In the genomic region with DNA sequence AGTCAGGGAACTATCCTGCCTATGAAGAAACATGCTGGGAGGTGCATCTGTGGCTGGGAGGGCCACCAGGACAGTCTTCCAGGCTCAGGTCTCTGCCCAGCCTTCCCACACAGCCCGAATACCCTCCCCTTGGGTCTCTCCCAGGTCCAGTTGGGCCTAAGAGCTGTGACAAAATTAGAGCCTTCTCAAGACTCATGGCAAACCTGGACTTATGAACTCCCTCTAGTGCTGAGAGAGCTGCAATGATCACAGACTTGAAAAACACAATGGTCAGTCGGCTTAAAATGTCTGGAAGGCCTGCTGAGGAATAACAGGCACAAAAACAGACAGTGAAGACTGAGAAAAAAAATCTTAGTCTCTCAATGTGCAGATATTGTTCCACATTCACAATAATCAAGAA, we compare ENCODE assay signal across 12 cellular contexts.
"Had no signal": no experiment of that assay in that cellular context is flagged by ENCODE, and none has a peak within 500 bp of the region (broad histone marks: within the 10 kb centered on the region; RNA-seq: fewer than 3 reads in every experiment).

No MANE protein-coding gene starts in this region.

- H3K27ac Mint-ChIP-seq: activated CD4-positive, alpha-beta memory T cell treated with anti-CD3 and anti-CD28 coated beads, Interleukin-2, amount 10 ng/mL, durations not matched to agents 7 days and 5 days; activated CD8-positive, alpha-beta memory T cell treated with anti-CD3 and anti-CD28 coated beads, Interleukin-2, amount 10 ng/mL, durations not matched to agents 7 days and 5 days; activated naive CD8-positive, alpha-beta T cell; natural killer cell treated with Interleukin-12 subunit alpha and Interleukin-12 subunit beta and Interleukin-15 and Interleukin-18, amount 100 ng/mL, for 72 hours; stimulated activated naive B cell treated with anti-CD40 and anti-IgM and Interleukin-4, amounts not matched to agents 10 μg/mL and 1 μg/mL and 100 μg/mL, for 72 hours had no signal

- H3K36me3 Mint-ChIP-seq: activated CD8-positive, alpha-beta memory T cell treated with anti-CD3 and anti-CD28 coated beads, Interleukin-2, amount 10 ng/mL, durations not matched to agents 7 days and 5 days; activated naive CD8-positive, alpha-beta T cell; stimulated activated naive B cell treated with anti-CD40 and anti-IgM and Interleukin-4, amounts not matched to agents 10 μg/mL and 1 μg/mL and 100 μg/mL, for 72 hours had no signal

- H3K27me3 ChIP-seq: dorsolateral prefrontal cortex, upper lobe of right lung had no signal

- H3K4me3 Mint-ChIP-seq: activated CD4-positive, alpha-beta memory T cell treated with anti-CD3 and anti-CD28 coated beads, Interleukin-2, amount 10 ng/mL, durations not matched to agents 7 days and 5 days; activated CD8-positive, alpha-beta memory T cell treated with anti-CD3 and anti-CD28 coated beads, Interleukin-2, amount 10 ng/mL, durations not matched to agents 7 days and 5 days; activated naive CD8-positive, alpha-beta T cell; natural killer cell treated with Interleukin-12 subunit alpha and Interleukin-12 subunit beta and Interleukin-15 and Interleukin-18, amount 100 ng/mL, for 72 hours; stimulated activated naive B cell treated with anti-CD40 and anti-IgM and Interleukin-4, amounts not matched to agents 10 μg/mL and 1 μg/mL and 100 μg/mL, for 72 hours had no signal

- H3K36me3 ChIP-seq: thoracic aorta, upper lobe of right lung had no signal

- H3K27me3 Mint-ChIP-seq: activated CD4-positive, alpha-beta memory T cell treated with anti-CD3 and anti-CD28 coated beads, Interleukin-2, amount 10 ng/mL, durations not matched to agents 7 days and 5 days; activated CD8-positive, alpha-beta memory T cell treated with anti-CD3 and anti-CD28 coated beads, Interleukin-2, amount 10 ng/mL, durations not matched to agents 7 days and 5 days; activated naive CD8-positive, alpha-beta T cell; natural killer cell treated with Interleukin-12 subunit alpha and Interleukin-12 subunit beta and Interleukin-15 and Interleukin-18, amount 100 ng/mL, for 72 hours; stimulated activated naive B cell treated with anti-CD40 and anti-IgM and Interleukin-4, amounts not matched to agents 10 μg/mL and 1 μg/mL and 100 μg/mL, for 72 hours had no signal

- H3K4me1 Mint-ChIP-seq: activated CD4-positive, alpha-beta memory T cell treated with anti-CD3 and anti-CD28 coated beads, Interleukin-2, amount 10 ng/mL, durations not matched to agents 7 days and 5 days; activated CD8-positive, alpha-beta memory T cell treated with anti-CD3 and anti-CD28 coated beads, Interleukin-2, amount 10 ng/mL, durations not matched to agents 7 days and 5 days; stimulated activated naive B cell treated with anti-CD40 and anti-IgM and Interleukin-4, amounts not matched to agents 10 μg/mL and 1 μg/mL and 100 μg/mL, for 72 hours had no signal

- H3K9me3 ChIP-seq: thoracic aorta had no signal

- DNase-seq: activated CD4-positive, alpha-beta memory T cell treated with anti-CD3 and anti-CD28 coated beads, Interleukin-2, amount 10 ng/mL, durations not matched to agents 7 days and 5 days; activated CD4-positive, alpha-beta T cell treated with anti-CD3 and anti-CD28 coated beads for 48 hours; activated CD4-positive, CD25-positive, alpha-beta regulatory T cell; activated CD8-positive, alpha-beta memory T cell treated with anti-CD3 and anti-CD28 coated beads, Interleukin-2, amount 10 ng/mL, durations not matched to agents 7 days and 5 days; dorsolateral prefrontal cortex; posterior cingulate gyrus; retina; stimulated activated naive B cell treated with anti-CD40 and anti-IgM and Interleukin-4, amounts not matched to agents 10 μg/mL and 1 μg/mL and 100 μg/mL, for 72 hours; upper lobe of right lung had no signal

- H3K27ac ChIP-seq: dorsolateral prefrontal cortex, thoracic aorta, upper lobe of right lung had no signal

- ATAC-seq: activated CD8-positive, alpha-beta memory T cell treated with anti-CD3 and anti-CD28 coated beads, Interleukin-2, amount 10 ng/mL, durations not matched to agents 7 days and 5 days; natural killer cell treated with Interleukin-12 subunit alpha and Interleukin-12 subunit beta and Interleukin-15 and Interleukin-18, amount 100 ng/mL, for 72 hours; stimulated activated naive B cell treated with anti-CD40 and anti-IgM and Interleukin-4, amounts not matched to agents 10 μg/mL and 1 μg/mL and 100 μg/mL, for 72 hours; upper lobe of right lung had no signal

- H3K4me1 ChIP-seq: upper lobe of right lung had no signal

- H3K4me3 ChIP-seq: dorsolateral prefrontal cortex, thoracic aorta, upper lobe of right lung had no signal
